13 cellular contexts compared by ENCODE assay signal in genomic region chr2:161975062-161975812, GRCh38.
DNase-seq lines count a peak whose midpoint lies in the region; ATAC-seq and TF ChIP-seq lines count a peak whose summit lies in the region.
"Had no signal": no experiment of that assay in that cellular context is flagged by ENCODE, and none has a peak within 500 bp of the region (broad histone marks: within the 10 kb centered on the region; RNA-seq: fewer than 3 reads in every experiment).

No MANE protein-coding gene starts in this region.

- H3K9ac ChIP-seq in H9 (ENCODE audit: extremely low read depth, insufficient read length, low read length) = no peak overlapping the region

- no peak overlapping the region for H4K5ac ChIP-seq in H9 (ENCODE audit: insufficient read length, low read depth, low read length)

- H4K8ac ChIP-seq in H9 (replicated peaks; ENCODE audit: insufficient read length, low read depth, low read length) = no peak overlapping the region

- no peak overlapping the region for H3K4me3 Mint-ChIP-seq in CD14-positive monocyte
- H3K4me3 Mint-ChIP-seq in H9 = no peak overlapping the region

- no peak overlapping the region for H3K27ac ChIP-seq in H9 (ENCODE audit: insufficient read length, low read depth, low read length)
- H3K27ac ChIP-seq: C4-2B had no signal

- no peak overlapping the region for H3T11ph ChIP-seq in H9 (ENCODE audit: low read length)

- no peaks in the 10 kb centered on the region for H3K23me2 ChIP-seq in H9 (ENCODE audit: insufficient read length, low read depth, low read length, poor library complexity, severe bottlenecking)

- no CpG with 5 or more reads among the region's 3 CpGs for WGBS in H9 (ENCODE audit: extremely low coverage, insufficient read length, low lambda C conversion rate)

- no peaks in the 10 kb centered on the region for H3K79me1 ChIP-seq in H9 (ENCODE audit: insufficient read depth, low read depth, low read length, poor library complexity, severe bottlenecking)

- H3K27me3 Mint-ChIP-seq in CD14-positive monocyte (ENCODE audit: low read depth in 3 of 3) (peaks cover 0 to 3% (median 0%) of the 10 kb centered on the region in 3 donors), H9 (ENCODE audit: low read depth) (no peaks in the 10 kb centered on the region)
- H3K27me3 Mint-ChIP-seq: naive thymus-derived CD4-positive, alpha-beta T cell had no signal

- no peak overlapping the region for H4K91ac ChIP-seq in H9 (ENCODE audit: insufficient read length, low read depth, low read length)

- no peak overlapping the region for H2AK5ac ChIP-seq in H9 (ENCODE audit: insufficient read length, low read length)

- no peak overlapping the region for H2BK15ac ChIP-seq in H9 (ENCODE audit: low read depth, low read length)

- H3K27me3 ChIP-seq in H9 (ENCODE audit: insufficient read depth, low read length) = no peaks in the 10 kb centered on the region

- H3K4me1 ChIP-seq in H9 (ENCODE audit: insufficient read depth, low read length) = peaks cover 2% of the 10 kb centered on the region; the same call in 1 of the 2 replicates

- no peak overlapping the region for H3K56ac ChIP-seq in H9 (ENCODE audit: insufficient read length, low read depth, low read length)

- H2AFZ ChIP-seq in H9 (ENCODE audit: low read length) = peak overlapping the region; percentile 29

- peak overlapping the region in 5 of 7 donors; percentile 16 to 80 (median 46) for H3K27ac Mint-ChIP-seq in CD14-positive monocyte
- H3K27ac Mint-ChIP-seq in H9 = no peak overlapping the region

- no peak overlapping the region for H3K18ac ChIP-seq in H9 (ENCODE audit: insufficient read length, low read depth, low read length)

- no peaks in the 10 kb centered on the region for H3K36me3 Mint-ChIP-seq in CD14-positive monocyte
- H3K36me3 Mint-ChIP-seq in H9 (ENCODE audit: insufficient read depth in 1 of 3, low read depth in 3 of 3) = no peaks in the 10 kb centered on the region

- no peak for TF ChIP-seq CTCF in CD14-positive monocyte (IDR thresholded peaks at IDR 0.05)
- no peak for TF ChIP-seq CTCF in H9 (conservative IDR thresholded peaks at IDR 0.05)
- no peak for TF ChIP-seq CTCF in epithelial cell of esophagus (IDR thresholded peaks at IDR 0.05; ENCODE audit: insufficient read depth, low read depth, low read length, missing control alignments)

- no peak overlapping the region for H3K23ac ChIP-seq in H9 (ENCODE audit: insufficient read length, low read depth, low read length)

- no peak overlapping the region for H3K14ac ChIP-seq in H9 (ENCODE audit: insufficient read depth, low read length)

- peaks cover 0 to 2% (median 0%) of the 10 kb centered on the region in 7 donors for H3K9me3 Mint-ChIP-seq in CD14-positive monocyte
- no peaks in the 10 kb centered on the region for H3K9me3 Mint-ChIP-seq in H9

- no peak overlapping the region for H3K4me2 ChIP-seq in H9 (ENCODE audit: insufficient read depth, insufficient read length, low read length)

- no peaks in the 10 kb centered on the region for H3K9me3 ChIP-seq in H9 (ENCODE audit: control insufficient read depth, low read depth, low read length)

- H3K4me3 ChIP-seq in epithelial cell of esophagus (ENCODE audit: low read length) = no peak overlapping the region

- no peak overlapping the region for H2BK120ac ChIP-seq in H9 (ENCODE audit: low read depth, low read length, poor library complexity, severe bottlenecking)

- no peak overlapping the region for H2BK20ac ChIP-seq in H9 (ENCODE audit: low read depth, low read length, poor library complexity, severe bottlenecking)

- DNase-seq in CD14-positive monocyte (ENCODE audit: low spot score) (no peak), H9 (no peak), SKM-1 (lab: John Stamatoyannopoulos, UW; ENCODE audit: unreplicated experiment) (peak; percentile 56), epithelial cell of esophagus (ENCODE audit: low read depth) (peak; percentile 28), NK-92 (lab: John Stamatoyannopoulos, UW; ENCODE audit: unreplicated experiment) (no peak), NCI-H526 (lab: John Stamatoyannopoulos, UW) (no peak)
- DNase-seq: naive thymus-derived CD4-positive, alpha-beta T cell; NCI-H146; NCI-H510A; retina; stimulated activated CD4-positive, alpha-beta T cell treated with anti-CD3 and anti-CD28 coated beads, Interleukin-2, amount 100 ng/mL, for 48 hours had no signal

- intact Hi-C loops in CD14-positive monocyte (cut with micrococcal nuclease) = no loop called here

- no peak for ATAC-seq in HG03108 (IDR thresholded peaks at IDR 0.05; ENCODE audit: unreplicated experiment)
- ATAC-seq: naive thymus-derived CD4-positive, alpha-beta T cell had no signal

- H3K4me1 Mint-ChIP-seq in CD14-positive monocyte (peaks cover 23% of the 10 kb centered on the region), H9 (peaks cover 12 to 20% of the 10 kb centered on the region in 2 experiments)

- H2BK12ac ChIP-seq in H9 (ENCODE audit: insufficient read length, low read depth, low read length) = no peak overlapping the region

- H4K20me1 ChIP-seq in H9 (ENCODE audit: control insufficient read depth, insufficient read depth, insufficient read length) = no peaks in the 10 kb centered on the region

- no peak overlapping the region for H3K4ac ChIP-seq in H9 (ENCODE audit: low read depth, low read length)

- no peak overlapping the region for H2BK5ac ChIP-seq in H9 (ENCODE audit: insufficient read length, low read length)

- no peaks in the 10 kb centered on the region for H3K79me2 ChIP-seq in H9 (ENCODE audit: insufficient read depth, low read length)

Comparison
In these comparisons a context has a peak if more than half of its experiments do, and no peak if none do; other contexts are left out.
1. DNase-seq: peak in SKM-1 (single experiment) and epithelial cell of esophagus (single experiment); none in CD14-positive monocyte (single experiment), H9 (single experiment), NK-92 (single experiment) and NCI-H526 (0 of 2).
2. H3K27ac Mint-ChIP-seq: peak in CD14-positive monocyte (5 of 7); none in H9 (0 of 3).